In the genomic region with DNA sequence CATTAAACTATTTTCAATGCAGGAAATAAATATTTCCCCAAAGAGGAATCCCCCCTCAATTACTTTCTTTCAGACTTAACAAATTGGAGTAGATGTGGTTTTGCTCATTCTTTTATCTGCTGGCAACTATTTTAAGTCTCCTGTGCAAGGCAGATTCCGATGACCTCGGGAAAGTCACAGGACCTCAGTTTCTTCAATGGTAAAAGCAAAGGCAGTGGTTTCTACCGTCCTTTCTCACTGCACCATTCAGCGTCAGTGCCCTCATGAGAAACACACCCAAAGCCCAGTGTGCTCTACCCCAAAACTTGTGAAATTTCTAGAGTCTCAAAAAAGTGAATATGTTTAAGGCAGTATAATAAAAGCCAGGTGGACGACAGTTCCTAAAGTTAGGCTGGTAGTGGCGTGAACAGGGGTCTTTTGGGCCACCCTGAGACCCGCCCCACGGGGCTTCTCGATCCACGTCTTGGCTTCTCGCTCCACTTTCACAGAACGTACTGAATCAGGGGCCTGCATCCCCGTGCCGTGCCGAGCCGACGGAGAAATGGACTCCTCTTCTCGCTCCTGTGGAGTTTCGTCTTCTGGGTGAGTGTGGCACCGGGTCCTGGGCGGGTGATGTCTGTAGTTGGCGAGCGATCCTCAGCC, we compare ENCODE assay signal across 8 cellular contexts. TPM values are rescaled to one million over a fixed set of nuclear protein-coding genes. Genes with fewer than 3 reads are reported as not detected.
DNase-seq lines count a peak whose midpoint lies in the region; ATAC-seq, FAIRE-seq and TF ChIP-seq lines count a peak whose summit lies in the region.

No MANE protein-coding gene starts in this region.

- DNase-seq in activated T-cell treated with anti-CD3 and anti-CD28 coated beads, Interleukin-2, amount 50 U/mL, for 24 hours: no peak
- DNase-seq in activated T-cell treated with anti-CD3 and anti-CD28 coated beads, Interleukin-2, amount 50 U/mL, for 48 hours: no peak
- peak; percentile 34 for DNase-seq in SK-N-DZ (ENCODE audit: low spot score)
- DNase-seq in endothelial cell of umbilical vein (ENCODE audit: low read depth, low spot score): no peak
- DNase-seq in upper lobe of left lung: peak; percentile 41 to 82
- no peak for DNase-seq in RCC 7860 (ENCODE audit: low spot score)

- H3K27me3 Mint-ChIP-seq in activated T-cell treated with anti-CD3 and anti-CD28 coated beads, Interleukin-2, amount 50 U/mL, for 24 hours: no peaks in the 10 kb centered on the region

- peak overlapping the region; percentile 90 for H3K4me2 ChIP-seq in endothelial cell of umbilical vein (ENCODE audit: insufficient read depth, low read length)

- H3K36me3 Mint-ChIP-seq in activated T-cell treated with anti-CD3 and anti-CD28 coated beads, Interleukin-2, amount 50 U/mL, for 24 hours (ENCODE audit: low read depth): peaks cover 11% of the 10 kb centered on the region

- peaks cover 36% of the 10 kb centered on the region for H3K4me1 Mint-ChIP-seq in activated T-cell treated with anti-CD3 and anti-CD28 coated beads, Interleukin-2, amount 50 U/mL, for 24 hours (ENCODE audit: low read depth)

- dilution Hi-C loops in endothelial cell of umbilical vein (cut with MboI; ENCODE audit: extremely low pct_ligation_motif_present, low sequenced_read_pairs): no loop called here

- H3K36me3 ChIP-seq in endothelial cell of umbilical vein (ENCODE audit: control insufficient read depth in 2 of 2, extremely low read depth in 1 of 2, insufficient read depth in 2 of 2, low read length in 2 of 2): no peaks in the 10 kb centered on the region
- no peaks in the 10 kb centered on the region for H3K36me3 ChIP-seq in mesodermal cell (ENCODE audit: control insufficient read depth, insufficient read depth, low read length)
- H3K36me3 ChIP-seq in upper lobe of left lung: no peaks in the 10 kb centered on the region

- no TSS peak for BruUV-seq in endothelial cell of umbilical vein (replicated peaks; lab: Mats Ljungman, UMichigan)

- intact Hi-C loops in endothelial cell of umbilical vein (cut with micrococcal nuclease): loop anchor here (1.0 to 5.0 kb wide), 8 partner anchors 128 to 1848 kb away; a partner anchor contains a TSS

- peak overlapping the region; percentile 85 for H3K4me3 Mint-ChIP-seq in activated T-cell treated with anti-CD3 and anti-CD28 coated beads, Interleukin-2, amount 50 U/mL, for 24 hours

- H4K20me1 ChIP-seq in endothelial cell of umbilical vein (replicated peaks; ENCODE audit: control insufficient read depth, extremely low read depth, insufficient read depth, low read length): no peaks in the 10 kb centered on the region

- H3K9me3 Mint-ChIP-seq in activated T-cell treated with anti-CD3 and anti-CD28 coated beads, Interleukin-2, amount 50 U/mL, for 24 hours: no peaks in the 10 kb centered on the region

- 1 to 2% methylated on average over 17 to 21 of the region's 23 CpGs for WGBS in mesodermal cell (ENCODE audit: insufficient coverage in 2 of 2), 2 experiments
- WGBS in upper lobe of left lung, 2 donors: 1% methylated on average over 8 to 22 of the region's 23 CpGs

- H3K9me3 ChIP-seq in endothelial cell of umbilical vein (replicated peaks; ENCODE audit: control insufficient read depth, insufficient read depth, low read length): no peaks in the 10 kb centered on the region
- H3K9me3 ChIP-seq in mesodermal cell (ENCODE audit: control insufficient read depth, low read length): no peaks in the 10 kb centered on the region
- no peaks in the 10 kb centered on the region for H3K9me3 ChIP-seq in upper lobe of left lung

- CTCF ChIA-PET in endothelial cell of umbilical vein (lab: Charles Lee): interaction anchor here (0.9 to 4.2 kb wide), 9 partner anchors 16 to 618 kb away, joined by 3 to 40 read pairs (median 4); a partner anchor contains a TSS

- POLR2A ChIA-PET in endothelial cell of umbilical vein (lab: Charles Lee): interaction anchor here (0.6 to 1.5 kb wide), 3 partner anchors 29 to 655 kb away, joined by 3 to 7 read pairs (median 5); a partner anchor contains a TSS

- FAIRE-seq in endothelial cell of umbilical vein (lab: Jason Lieb, UNC) (no peak), RCC 7860 (lab: Jason Lieb, UNC) (no peak)

- H3K79me2 ChIP-seq in endothelial cell of umbilical vein (ENCODE audit: control insufficient read depth, insufficient read depth, low read length): peaks cover 29% of the 10 kb centered on the region

- TF ChIP-seq EP300 in upper lobe of left lung (IDR thresholded peaks at IDR 0.05): no peak

- no peak for TF ChIP-seq POLR2A in endothelial cell of umbilical vein (IDR thresholded peaks at IDR 0.05; ENCODE audit: low read depth, low read length)
- no peak for TF ChIP-seq POLR2A in upper lobe of left lung (IDR thresholded peaks at IDR 0.05)

- peak overlapping the region; percentile 85 for H2AFZ ChIP-seq in endothelial cell of umbilical vein (ENCODE audit: low read depth, low read length)

- H3K27ac Mint-ChIP-seq in activated T-cell treated with anti-CD3 and anti-CD28 coated beads, Interleukin-2, amount 50 U/mL, for 24 hours: peak overlapping the region; percentile 88

- peak; percentile 14 for ATAC-seq in HG02970 (IDR thresholded peaks at IDR 0.05; ENCODE audit: low FRiP score, unreplicated experiment)
- ATAC-seq in upper lobe of left lung (ENCODE audit: low FRiP score in 2 of 2): peak; percentile 45 to 58

- peaks cover 2 to 4% of the 10 kb centered on the region in 2 experiments for H3K27me3 ChIP-seq in endothelial cell of umbilical vein (ENCODE audit: control insufficient read depth in 2 of 2, insufficient read depth in 2 of 2, low read length in 2 of 2)
- H3K27me3 ChIP-seq in upper lobe of left lung: no peaks in the 10 kb centered on the region

- H3K27ac ChIP-seq in endothelial cell of umbilical vein (ENCODE audit: insufficient read depth, low read depth, low read length): peak overlapping the region; percentile 53
- H3K27ac ChIP-seq in mesodermal cell (ENCODE audit: low read depth, low read length, severe bottlenecking): peak overlapping the region; percentile 97
- peak overlapping the region; percentile 95 to 100 (median 98) for H3K27ac ChIP-seq in upper lobe of left lung

- H3K4me3 ChIP-seq in endothelial cell of umbilical vein (replicated peaks in 1 of 3; ENCODE audit: insufficient read depth in 1 of 3, low read depth in 1 of 3, low read length in 3 of 3) (peak overlapping the region; percentile 56 to 77 (median 72)), mesodermal cell (ENCODE audit: extremely low read depth, insufficient read depth, low read length, poor library complexity, severe bottlenecking) (peak overlapping the region; percentile 93), upper lobe of left lung (peak overlapping the region; percentile 63 to 93 (median 82))

- TF ChIP-seq CTCF in endothelial cell of umbilical vein (IDR thresholded peaks at IDR 0.05; ENCODE audit: extremely low read depth in 1 of 2, insufficient read depth in 1 of 2, low read depth in 1 of 2, low read length in 2 of 2) (no peak), upper lobe of left lung (IDR thresholded peaks at IDR 0.05) (no peak)

- H3K4me1 ChIP-seq in endothelial cell of umbilical vein (ENCODE audit: control insufficient read depth, extremely low read depth, insufficient read depth, low read length) (peaks cover 17% of the 10 kb centered on the region), mesodermal cell (ENCODE audit: control insufficient read depth, insufficient read depth, low read length, poor library complexity, severe bottlenecking) (no peaks in the 10 kb centered on the region), upper lobe of left lung (peaks cover 20 to 25% (median 22%) of the 10 kb centered on the region in 4 donors)

- no peaks in the 10 kb centered on the region for H3K9me1 ChIP-seq in endothelial cell of umbilical vein (replicated peaks; ENCODE audit: control insufficient read depth, extremely low read depth, insufficient read depth, low read length)

- H3K9ac ChIP-seq in endothelial cell of umbilical vein (replicated peaks; ENCODE audit: extremely low read depth, insufficient read depth, low read length): peak overlapping the region; percentile 77

TF ChIP-seq in endothelial cell of umbilical vein, 7 proteins besides CTCF, POLR2A, EP300 and RAD21:
- no peak for TF ChIP-seq JUN (IDR thresholded peaks at IDR 0.05; ENCODE audit: borderline replicate concordance, insufficient read depth, insufficient read length, low read depth)
- TF ChIP-seq, protein P1, sequence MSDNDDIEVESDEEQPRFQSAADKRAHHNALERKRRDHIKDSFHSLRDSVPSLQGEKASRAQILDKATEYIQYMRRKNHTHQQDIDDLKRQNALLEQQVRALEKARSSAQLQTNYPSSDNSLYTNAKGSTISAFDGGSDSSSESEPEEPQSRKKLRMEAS (IDR thresholded peaks at IDR 0.05; ENCODE audit: insufficient read depth, insufficient read length): no peak
- TF ChIP-seq FOS (IDR thresholded peaks at IDR 0.05; ENCODE audit: borderline replicate concordance, insufficient read depth, low read length): no peak
- no peak for TF ChIP-seq EZH2 (IDR thresholded peaks at IDR 0.05; ENCODE audit: borderline replicate concordance, low read depth, low read length, severe bottlenecking)
- no peak for TF ChIP-seq MYC (IDR thresholded peaks at IDR 0.05; ENCODE audit: low read depth, low read length)
- no peak for TF ChIP-seq GATA2 (IDR thresholded peaks at IDR 0.05; ENCODE audit: insufficient read depth, insufficient read length, low read depth, low read length)
- TF ChIP-seq POLR2AphosphoS5 (IDR thresholded peaks at IDR 0.05; ENCODE audit: insufficient read depth, low read depth, low read length): no peak
TF ChIP-seq in endothelial cell of umbilical vein: peak in this region for 0.

RNA-seq across cellular contexts. Expression of a gene that starts 1.3 kb away (rescaled TPM):
- polyA plus RNA-seq in SK-N-DZ (2014; cell fraction: cytosol; rRNA removed): 20.3 and 25.9 TPM in 2 replicates
- 11.3 and 17.5 TPM in 2 replicates for polyA plus RNA-seq in SK-N-DZ (2014; cell fraction: nucleus; rRNA removed)
- total RNA-seq in endothelial cell of umbilical vein: 35.9 and 36.2 TPM in 2 replicates
- polyA plus RNA-seq in endothelial cell of umbilical vein: 3.3 and 4.3 TPM in 2 replicates
- polyA plus RNA-seq in endothelial cell of umbilical vein (2011; cell fraction: cytosol; rRNA removed): 6.7 and 7.7 TPM in 2 replicates
- 10.7 and 12.2 TPM in 2 replicates for polyA plus RNA-seq in endothelial cell of umbilical vein (2011; cell fraction: nucleus; rRNA removed)
- polyA plus RNA-seq in endothelial cell of umbilical vein (2012): 14.1 and 22.3 TPM in 2 replicates
- polyA minus RNA-seq in endothelial cell of umbilical vein: 16.3 and 17.6 TPM in 2 replicates
- polyA minus RNA-seq in endothelial cell of umbilical vein (2011; cell fraction: cytosol; rRNA and poly(A)+ RNA removed): 70.6 TPM
- polyA minus RNA-seq in endothelial cell of umbilical vein (2011; cell fraction: nucleus; rRNA and poly(A)+ RNA removed): 20.7 and 32.3 TPM in 2 replicates
- polyA plus RNA-seq in mesodermal cell (2013, experiment 1 of 2): 74.0 TPM
- 83.5 TPM for polyA plus RNA-seq in mesodermal cell (2013, experiment 2 of 2)
- total RNA-seq in upper lobe of left lung: 100 to 1,000 TPM in 1 of 6 donors, 10 to 100 TPM in 5; 31.4 to 150 (median 78.3) TPM

Comparison
In these comparisons a context has a peak if more than half of its experiments do, and no peak if none do; other contexts are left out.
1. DNase-seq: peak in SK-N-DZ (single experiment) and upper lobe of left lung (2 of 2); none in activated T-cell treated with anti-CD3 and anti-CD28 coated beads, Interleukin-2, amount 50 U/mL, for 24 hours (single experiment), activated T-cell treated with anti-CD3 and anti-CD28 coated beads, Interleukin-2, amount 50 U/mL, for 48 hours (0 of 2), endothelial cell of umbilical vein (single experiment) and RCC 7860 (single experiment).
2. Peak in every context shown above with its lines, with median percentiles within 50 percentile points of each other: H3K27ac ChIP-seq and H3K4me3 ChIP-seq.